In the genomic region with DNA sequence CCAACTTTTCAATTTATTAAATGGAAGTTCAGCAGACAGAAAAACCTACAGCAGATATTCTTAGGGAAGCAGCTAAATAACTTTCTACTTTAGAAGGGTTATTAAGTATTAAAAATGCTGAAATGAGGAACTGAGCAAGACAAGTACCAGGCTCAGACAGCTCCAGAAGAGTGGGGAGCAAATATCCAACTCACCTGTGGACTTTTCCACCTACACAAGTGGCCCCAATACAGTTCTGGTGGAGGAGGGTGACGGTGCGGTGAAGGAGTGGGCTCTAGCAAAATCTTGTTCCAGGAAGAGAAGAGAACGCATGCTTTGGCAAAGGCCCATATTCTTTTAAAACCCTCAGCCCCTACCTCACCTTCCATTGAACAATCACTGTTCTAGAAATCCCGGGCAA, we compare ENCODE assay signal across 20 cellular contexts.
A peak's percentile ranks its signal among the peaks of the same experiment; 100 is the strongest.
DNase-seq lines count a peak whose midpoint lies in the region; ATAC-seq and TF ChIP-seq lines count a peak whose summit lies in the region.
"Had no signal": no experiment of that assay in that cellular context is flagged by ENCODE, and none has a peak within 500 bp of the region (broad histone marks: within the 10 kb centered on the region; RNA-seq: fewer than 3 reads in every experiment).

No MANE protein-coding gene starts in this region.

- H3K4me3 ChIP-seq in cardiac muscle cell: no peak overlapping the region
- H3K4me3 ChIP-seq in lower lobe of right lung: no peak overlapping the region
- H3K4me3 ChIP-seq in neural progenitor cell: no peak overlapping the region
- H3K4me3 ChIP-seq in uterus: no peak overlapping the region
- H3K4me3 ChIP-seq: MG63 had no signal

- no peaks in the 10 kb centered on the region for H3K36me3 ChIP-seq in cardiac muscle cell
- peaks cover 10% of the 10 kb centered on the region for H3K36me3 ChIP-seq in lower lobe of right lung
- H3K36me3 ChIP-seq in neural progenitor cell: no peaks in the 10 kb centered on the region
- no peaks in the 10 kb centered on the region for H3K36me3 ChIP-seq in uterus
- H3K36me3 ChIP-seq: BE2C, MG63 had no signal

- no peak for ATAC-seq in left cardiac atrium
- ATAC-seq in lower lobe of right lung: peak; percentile 58 to 77
- no peak for ATAC-seq in GM19035 (IDR thresholded peaks at IDR 0.05; ENCODE audit: unreplicated experiment)
- ATAC-seq: PC-3 had no signal

- no peaks in the 10 kb centered on the region for H3K79me2 ChIP-seq in neural progenitor cell (ENCODE audit: low read depth)

- TF ChIP-seq CTCF in cardiac muscle cell (IDR thresholded peaks at IDR 0.05; ENCODE audit: low read depth, low read length) (no peak), lower lobe of right lung (IDR thresholded peaks at IDR 0.05) (no peak), neural progenitor cell (IDR thresholded peaks at IDR 0.05) (no peak), uterus (IDR thresholded peaks at IDR 0.05) (no peak)

- H3K4me1 ChIP-seq in cardiac muscle cell (ENCODE audit: low read depth) (peaks cover 30% of the 10 kb centered on the region), lower lobe of right lung (peaks cover 11% of the 10 kb centered on the region), neural progenitor cell (peaks cover 43% of the 10 kb centered on the region), uterus (peaks cover 0 to 5% of the 10 kb centered on the region in 2 donors)
- H3K4me1 ChIP-seq: BE2C had no signal

- no peak overlapping the region for H3K9ac ChIP-seq in neural progenitor cell

- intact Hi-C loops in left cardiac atrium (cut with DNase I) (no loop called here), lower lobe of right lung (cut with DNase I) (no loop called here), uterus (cut with DNase I; ENCODE audit: low total_unique reads) (no loop called here)

- H4K20me1 ChIP-seq in neural progenitor cell (ENCODE audit: low read depth): no peaks in the 10 kb centered on the region

- H3F3A ChIP-seq in neural progenitor cell (ENCODE audit: low read depth): peaks cover 33% of the 10 kb centered on the region

- H3K27ac Mint-ChIP-seq in neural progenitor cell: peak overlapping the region; percentile 74

- no peaks in the 10 kb centered on the region for H3K27me3 ChIP-seq in cardiac muscle cell
- H3K27me3 ChIP-seq in lower lobe of right lung (ENCODE audit: low read depth): no peaks in the 10 kb centered on the region
- H3K27me3 ChIP-seq in neural progenitor cell: no peaks in the 10 kb centered on the region
- no peaks in the 10 kb centered on the region for H3K27me3 ChIP-seq in uterus
- H3K27me3 ChIP-seq: BE2C, MG63 had no signal

- DNase-seq in cardiac muscle cell (ENCODE audit: low read depth in 1 of 2, low spot score in 1 of 2): no peak
- no peak for DNase-seq in left cardiac atrium
- DNase-seq in lower lobe of right lung: no peak
- no peak for DNase-seq in neural progenitor cell (ENCODE audit: low spot score)
- DNase-seq in EL: no peak
- DNase-seq in kidney tubule cell (ENCODE audit: low spot score): no peak
- no peak for DNase-seq in uterus
- DNase-seq: 8988T; ACHN; BE2C; HCEC 1CT; IMR-90; KG1; MG63; NCI-H1105 treated with DMSO at 0.1 percent for 48 hours; NCI-H446 treated with DMSO at 0.1 percent for 48 hours; NCI-H526; NK-92 treated with Interleukin-12 subunit alpha and Interleukin-12 subunit beta, amount 100 ng/mL, for 24 hours; PC-3 had no signal

- H2AFZ ChIP-seq in neural progenitor cell (replicated peaks): no peak overlapping the region

- TF ChIP-seq POLR2A in uterus (IDR thresholded peaks at IDR 0.05): no peak

- H3K27ac ChIP-seq in cardiac muscle cell: peak overlapping the region; percentile 71
- H3K27ac ChIP-seq in lower lobe of right lung: peak overlapping the region; percentile 46
- H3K27ac ChIP-seq in neural progenitor cell: peak overlapping the region; percentile 42
- no peak overlapping the region for H3K27ac ChIP-seq in uterus

- H3K9me3 ChIP-seq in cardiac muscle cell (ENCODE audit: low read depth) (no peaks in the 10 kb centered on the region), lower lobe of right lung (no peaks in the 10 kb centered on the region), neural progenitor cell (ENCODE audit: low read depth) (no peaks in the 10 kb centered on the region), uterus (no peaks in the 10 kb centered on the region)
- H3K9me3 ChIP-seq: BE2C, MG63 had no signal

- no peaks in the 10 kb centered on the region for H3K9me3 Mint-ChIP-seq in neural progenitor cell

- no peak overlapping the region for H3K4me3 Mint-ChIP-seq in neural progenitor cell

- H3K36me3 Mint-ChIP-seq in neural progenitor cell: no peaks in the 10 kb centered on the region

- peaks cover 35% of the 10 kb centered on the region for H3K4me1 Mint-ChIP-seq in neural progenitor cell

- H3K4me2 ChIP-seq in neural progenitor cell: peak overlapping the region; percentile 55

- H3K27me3 Mint-ChIP-seq in neural progenitor cell (ENCODE audit: insufficient read depth, low read depth): peaks cover 5% of the 10 kb centered on the region

Comparison
In these comparisons a context has a peak if more than half of its experiments do, and no peak if none do; other contexts are left out.
1. H3K27ac ChIP-seq: peak in cardiac muscle cell (single experiment), lower lobe of right lung (single experiment) and neural progenitor cell (single experiment); none in uterus (0 of 2).
2. ATAC-seq: peak in lower lobe of right lung (2 of 2); none in left cardiac atrium (0 of 2) and GM19035 (single experiment).